1 cellular context compared by ENCODE assay signal in the genomic region with DNA sequence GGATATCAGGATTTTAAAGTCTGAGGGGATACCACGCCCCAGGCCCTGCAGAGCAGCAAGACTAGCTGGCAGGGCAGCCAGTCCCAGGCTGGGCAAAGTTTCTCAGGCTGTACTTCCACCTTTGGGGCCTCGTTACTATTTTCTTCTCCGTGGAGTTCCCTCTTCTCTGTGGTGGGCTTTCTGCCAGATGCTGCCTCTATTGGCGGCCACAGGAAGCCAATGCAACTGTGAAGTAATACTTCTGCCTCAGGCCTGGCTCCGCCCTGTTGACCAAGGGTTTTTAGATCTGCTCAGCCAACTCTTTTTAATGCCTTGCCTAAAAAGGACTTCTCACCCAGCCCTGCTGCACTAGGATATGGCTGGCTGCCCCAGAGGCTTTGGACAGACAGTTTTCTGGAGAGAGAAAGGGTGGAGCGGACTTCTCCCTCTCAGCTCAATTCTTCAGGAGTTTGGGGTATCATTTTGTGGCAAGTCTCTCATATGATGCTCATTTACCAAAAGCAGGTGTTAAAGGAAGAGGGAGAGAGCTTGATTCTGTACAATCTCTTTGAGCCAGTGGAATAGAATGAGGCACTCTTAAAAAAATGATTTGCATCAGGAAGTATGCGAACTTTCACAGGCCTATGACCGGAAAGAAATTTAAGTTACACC.
A peak's percentile ranks its signal among the peaks of the same experiment; 100 is the strongest.
TF ChIP-seq lines count a peak whose summit lies in the region.

No MANE protein-coding gene starts in this region.

TF ChIP-seq in K562, 482 proteins besides CTCF, POLR2A, EP300 and RAD21 (continued from another document):
- TF ChIP-seq, protein P1, sequence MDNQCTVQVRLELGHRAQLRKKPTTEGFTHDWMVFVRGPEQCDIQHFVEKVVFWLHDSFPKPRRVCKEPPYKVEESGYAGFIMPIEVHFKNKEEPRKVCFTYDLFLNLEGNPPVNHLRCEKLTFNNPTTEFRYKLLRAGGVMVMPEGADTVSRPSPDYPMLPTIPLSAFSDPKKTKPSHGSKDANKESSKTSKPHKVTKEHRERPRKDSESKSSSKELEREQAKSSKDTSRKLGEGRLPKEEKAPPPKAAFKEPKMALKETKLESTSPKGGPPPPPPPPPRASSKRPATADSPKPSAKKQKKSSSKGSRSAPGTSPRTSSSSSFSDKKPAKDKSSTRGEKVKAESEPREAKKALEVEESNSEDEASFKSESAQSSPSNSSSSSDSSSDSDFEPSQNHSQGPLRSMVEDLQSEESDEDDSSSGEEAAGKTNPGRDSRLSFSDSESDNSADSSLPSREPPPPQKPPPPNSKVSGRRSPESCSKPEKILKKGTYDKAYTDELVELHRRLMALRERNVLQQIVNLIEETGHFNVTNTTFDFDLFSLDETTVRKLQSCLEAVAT (IDR thresholded peaks at IDR 0.05), result peak in 1 of 2 experiments; percentile 11; a peak in 1 of 4 replicates
- no peak for TF ChIP-seq NR3C1 (CRISPR knock-in tag; IDR thresholded peaks at IDR 0.05)
- TF ChIP-seq TAF9B (IDR thresholded peaks at IDR 0.05; ENCODE audit: partially characterized antibody), result peak; percentile 14
- no peak for TF ChIP-seq LARP7 (IDR thresholded peaks at IDR 0.05)
- TF ChIP-seq, protein P2, sequence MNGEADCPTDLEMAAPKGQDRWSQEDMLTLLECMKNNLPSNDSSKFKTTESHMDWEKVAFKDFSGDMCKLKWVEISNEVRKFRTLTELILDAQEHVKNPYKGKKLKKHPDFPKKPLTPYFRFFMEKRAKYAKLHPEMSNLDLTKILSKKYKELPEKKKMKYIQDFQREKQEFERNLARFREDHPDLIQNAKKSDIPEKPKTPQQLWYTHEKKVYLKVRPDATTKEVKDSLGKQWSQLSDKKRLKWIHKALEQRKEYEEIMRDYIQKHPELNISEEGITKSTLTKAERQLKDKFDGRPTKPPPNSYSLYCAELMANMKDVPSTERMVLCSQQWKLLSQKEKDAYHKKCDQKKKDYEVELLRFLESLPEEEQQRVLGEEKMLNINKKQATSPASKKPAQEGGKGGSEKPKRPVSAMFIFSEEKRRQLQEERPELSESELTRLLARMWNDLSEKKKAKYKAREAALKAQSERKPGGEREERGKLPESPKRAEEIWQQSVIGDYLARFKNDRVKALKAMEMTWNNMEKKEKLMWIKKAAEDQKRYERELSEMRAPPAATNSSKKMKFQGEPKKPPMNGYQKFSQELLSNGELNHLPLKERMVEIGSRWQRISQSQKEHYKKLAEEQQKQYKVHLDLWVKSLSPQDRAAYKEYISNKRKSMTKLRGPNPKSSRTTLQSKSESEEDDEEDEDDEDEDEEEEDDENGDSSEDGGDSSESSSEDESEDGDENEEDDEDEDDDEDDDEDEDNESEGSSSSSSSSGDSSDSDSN (IDR thresholded peaks at IDR 0.05; ENCODE audit: borderline replicate concordance in 1 of 2, low read depth in 2 of 2, low read length in 2 of 2), result peak in 1 of 2 experiments; percentile 81; a peak in 2 of 4 replicates
- TF ChIP-seq XRCC5 (IDR thresholded peaks at IDR 0.05; ENCODE audit: low read depth, low read length), result 0 out of 2 replicates have a peak, but pooled peaks have one; percentile 25
- no peak for TF ChIP-seq HMG20A (CRISPR knock-in tag; conservative IDR thresholded peaks at IDR 0.05)
- TF ChIP-seq HEY1 (CRISPR knock-in tag; IDR thresholded peaks at IDR 0.05; ENCODE audit: borderline replicate concordance), result 0 out of 2 replicates have a peak, but pooled peaks have one; percentile 53
- TF ChIP-seq, protein P3, sequence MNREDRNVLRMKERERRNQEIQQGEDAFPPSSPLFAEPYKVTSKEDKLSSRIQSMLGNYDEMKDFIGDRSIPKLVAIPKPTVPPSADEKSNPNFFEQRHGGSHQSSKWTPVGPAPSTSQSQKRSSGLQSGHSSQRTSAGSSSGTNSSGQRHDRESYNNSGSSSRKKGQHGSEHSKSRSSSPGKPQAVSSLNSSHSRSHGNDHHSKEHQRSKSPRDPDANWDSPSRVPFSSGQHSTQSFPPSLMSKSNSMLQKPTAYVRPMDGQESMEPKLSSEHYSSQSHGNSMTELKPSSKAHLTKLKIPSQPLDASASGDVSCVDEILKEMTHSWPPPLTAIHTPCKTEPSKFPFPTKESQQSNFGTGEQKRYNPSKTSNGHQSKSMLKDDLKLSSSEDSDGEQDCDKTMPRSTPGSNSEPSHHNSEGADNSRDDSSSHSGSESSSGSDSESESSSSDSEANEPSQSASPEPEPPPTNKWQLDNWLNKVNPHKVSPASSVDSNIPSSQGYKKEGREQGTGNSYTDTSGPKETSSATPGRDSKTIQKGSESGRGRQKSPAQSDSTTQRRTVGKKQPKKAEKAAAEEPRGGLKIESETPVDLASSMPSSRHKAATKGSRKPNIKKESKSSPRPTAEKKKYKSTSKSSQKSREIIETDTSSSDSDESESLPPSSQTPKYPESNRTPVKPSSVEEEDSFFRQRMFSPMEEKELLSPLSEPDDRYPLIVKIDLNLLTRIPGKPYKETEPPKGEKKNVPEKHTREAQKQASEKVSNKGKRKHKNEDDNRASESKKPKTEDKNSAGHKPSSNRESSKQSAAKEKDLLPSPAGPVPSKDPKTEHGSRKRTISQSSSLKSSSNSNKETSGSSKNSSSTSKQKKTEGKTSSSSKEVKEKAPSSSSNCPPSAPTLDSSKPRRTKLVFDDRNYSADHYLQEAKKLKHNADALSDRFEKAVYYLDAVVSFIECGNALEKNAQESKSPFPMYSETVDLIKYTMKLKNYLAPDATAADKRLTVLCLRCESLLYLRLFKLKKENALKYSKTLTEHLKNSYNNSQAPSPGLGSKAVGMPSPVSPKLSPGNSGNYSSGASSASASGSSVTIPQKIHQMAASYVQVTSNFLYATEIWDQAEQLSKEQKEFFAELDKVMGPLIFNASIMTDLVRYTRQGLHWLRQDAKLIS (CRISPR knock-in tag; IDR thresholded peaks at IDR 0.05), result peak; percentile 65; the same call in 1 of the 2 replicates
